In the genomic region with DNA sequence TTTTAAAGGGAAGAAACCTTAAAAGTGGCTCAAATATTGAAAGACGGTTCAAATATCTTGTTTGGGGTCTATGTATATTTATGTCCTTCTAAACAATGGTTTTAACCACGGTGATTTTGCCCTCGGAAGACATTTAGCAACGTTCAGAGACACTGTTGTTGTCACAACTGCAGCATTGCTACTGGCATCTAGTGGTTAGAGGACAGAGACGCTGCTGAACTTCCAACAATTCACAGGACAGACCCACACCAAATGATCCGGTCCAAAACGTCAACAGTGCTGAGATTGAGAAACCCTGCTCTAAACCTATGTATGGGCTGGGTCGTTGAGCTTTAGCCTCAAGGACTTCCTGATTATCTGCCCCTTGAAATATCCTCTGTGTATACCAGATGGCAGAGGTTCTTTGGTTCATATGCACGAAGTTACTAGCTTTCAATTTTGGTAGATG, we compare ENCODE assay signal across 8 cellular contexts. TPM values are rescaled to one million over a fixed set of nuclear protein-coding genes. Genes with fewer than 3 reads are reported as not detected.
DNase-seq lines count a peak whose midpoint lies in the region; ATAC-seq and TF ChIP-seq lines count a peak whose summit lies in the region.

No MANE protein-coding gene starts in this region.

- H2BK20ac ChIP-seq in IMR-90 (ENCODE audit: low read depth, low read length): no peak overlapping the region

- H3K14ac ChIP-seq in IMR-90 (replicated peaks; ENCODE audit: low read depth, low read length): 0 out of 2 replicates have a peak overlapping the region, but pooled peaks have one; percentile 41

- no peak overlapping the region for H3K56ac ChIP-seq in IMR-90 (ENCODE audit: extremely low read depth, insufficient read depth, low read length)

- H3K27ac ChIP-seq in IMR-90 (ENCODE audit: insufficient read depth, low read length): no peak overlapping the region

- intact Hi-C loops in IMR-90 (cut with micrococcal nuclease): loop anchor here (1.0 kb wide), 2 partner anchors 50 to 101 kb away; a partner anchor contains a TSS
- intact Hi-C loops in activated B cell treated with CpG ODN at 0.5 μM for 24 hours (cut with micrococcal nuclease): loop anchor here (5.0 kb wide), 3 partner anchors 231 to 659 kb away; a partner anchor contains a TSS

- dilution Hi-C loops in IMR-90 (cut with HindIII; ENCODE audit: low sequenced_read_pairs, unreplicated experiment): no loop called here

- WGBS in IMR-90 (ENCODE audit: extremely low coverage in 2 of 2, insufficient read length in 1 of 2), 2 experiments: no CpG with 5 or more reads among the region's 9 CpGs

- H4K5ac ChIP-seq in IMR-90 (ENCODE audit: low read depth, low read length): no peak overlapping the region

- POLR2A ChIA-PET in IMR-90 (lab: Charles Lee; ENCODE audit: unreplicated experiment) (no interaction called here), activated B cell treated with CpG ODN at 0.5 μM for 24 hours (lab: Charles Lee) (interaction anchor here (0.7 to 2.1 kb wide), 3 partner anchors 309 to 828 kb away, joined by 4 to 8 read pairs (median 5); no protein-coding TSS in a partner anchor)

- H2BK15ac ChIP-seq in IMR-90 (ENCODE audit: low read depth, low read length): no peak overlapping the region

- CTCF ChIA-PET in IMR-90 (lab: Yijun Ruan, JAX): interaction anchor here (0.6 to 2.1 kb wide), 8 partner anchors 8 to 1091 kb away, joined by 3 to 15 read pairs (median 5); no protein-coding TSS in a partner anchor
- CTCF ChIA-PET in activated B cell treated with CpG ODN at 0.5 μM for 24 hours (lab: Charles Lee): interaction anchor here (1.1 to 1.9 kb wide), 3 partner anchors 100 to 260 kb away, joined by 3 to 8 read pairs (median 3); no protein-coding TSS in a partner anchor

- no peak overlapping the region for H3K18ac ChIP-seq in IMR-90 (ENCODE audit: low read depth, low read length)

- H3K36me3 Mint-ChIP-seq in activated B cell treated with CpG ODN at 0.5 μM for 24 hours (ENCODE audit: low read depth) (peaks cover 42% of the 10 kb centered on the region), neural crest cell (ENCODE audit: low read depth) (peaks cover 7% of the 10 kb centered on the region)

- H4K20me1 ChIP-seq in IMR-90 (ENCODE audit: insufficient read depth, low read length): no peaks in the 10 kb centered on the region

- H3K4me1 Mint-ChIP-seq in activated B cell treated with CpG ODN at 0.5 μM for 24 hours (peaks cover 25% of the 10 kb centered on the region), neural crest cell (peaks cover 30% of the 10 kb centered on the region)

- TF ChIP-seq POLR2A in IMR-90 (IDR thresholded peaks at IDR 0.05; ENCODE audit: low read depth, low read length): no peak

- peak overlapping the region; percentile 76 for H2AFZ ChIP-seq in IMR-90 (replicated peaks; ENCODE audit: low read length, poor library complexity)

- no peaks in the 10 kb centered on the region for H3K9me3 ChIP-seq in IMR-90 (ENCODE audit: control insufficient read depth, insufficient read depth, low read length)

- peak overlapping the region; percentile 69 for H3K4me2 ChIP-seq in IMR-90 (ENCODE audit: low read depth, low read length)

- H3K4me3 ChIP-seq in IMR-90 (ENCODE audit: insufficient read depth, low read depth, low read length): peak overlapping the region; percentile 22; the same call in 1 of the 2 replicates
- peak overlapping the region; percentile 30 for H3K4me3 ChIP-seq in fibroblast of mammary gland (ENCODE audit: control insufficient read depth, low read depth, low read length)

- H2AK5ac ChIP-seq in IMR-90 (ENCODE audit: low read depth, low read length): no peak overlapping the region

- H3K27me3 Mint-ChIP-seq in activated B cell treated with CpG ODN at 0.5 μM for 24 hours (no peaks in the 10 kb centered on the region), neural crest cell (ENCODE audit: low read depth) (no peaks in the 10 kb centered on the region)

- peak overlapping the region; percentile 57; the same call in 1 of the 2 replicates for H3K23ac ChIP-seq in IMR-90 (ENCODE audit: low read depth, low read length)

- H3K79me1 ChIP-seq in IMR-90 (ENCODE audit: low read depth in 1 of 2, low read length in 2 of 2): 0 out of 4 replicates have a peak, but pooled peaks cover 0 to 8% of the 10 kb centered on the region in 2 experiments

- H3K9me3 Mint-ChIP-seq in activated B cell treated with CpG ODN at 0.5 μM for 24 hours (no peaks in the 10 kb centered on the region), neural crest cell (no peaks in the 10 kb centered on the region)

- no TSS peak for BruUV-seq in IMR-90 (replicated peaks; lab: Mats Ljungman, UMichigan)

- no peak overlapping the region for H2AK9ac ChIP-seq in IMR-90 (replicated peaks; ENCODE audit: low read depth, low read length, poor library complexity)

- peaks cover 3% of the 10 kb centered on the region; the same call in 1 of the 2 replicates for H3K9me1 ChIP-seq in IMR-90 (ENCODE audit: insufficient read depth, low read length)

- H3K4ac ChIP-seq in IMR-90 (ENCODE audit: low read depth, low read length): no peak overlapping the region

- H3K4me3 Mint-ChIP-seq in activated B cell treated with CpG ODN at 0.5 μM for 24 hours (peak overlapping the region; percentile 95), neural crest cell (peak overlapping the region; percentile 96)

- TF ChIP-seq CTCF in IMR-90 (conservative IDR thresholded peaks at IDR 0.05; ENCODE audit: low read depth, low read length) (peak; percentile 51), activated B cell treated with CpG ODN at 0.5 μM for 24 hours (IDR thresholded peaks at IDR 0.05) (no peak), fibroblast of mammary gland (conservative IDR thresholded peaks at IDR 0.05; ENCODE audit: control insufficient read depth, insufficient read depth, low read depth, low read length) (peak; percentile 67), neural crest cell (conservative IDR thresholded peaks at IDR 0.05) (peak; percentile 43)

- peaks cover 9% of the 10 kb centered on the region for H3K36me3 ChIP-seq in IMR-90 (ENCODE audit: control insufficient read depth, insufficient read depth, low read length)

- peak overlapping the region; percentile 4; the same call in 1 of the 2 replicates for H3K9ac ChIP-seq in IMR-90 (ENCODE audit: low read depth, low read length)

- ATAC-seq in IMR-90 (ENCODE audit: low read depth) (peak; percentile 57), activated B cell treated with CpG ODN at 0.5 μM for 24 hours (ENCODE audit: low read depth) (no peak), GM21360 (IDR thresholded peaks at IDR 0.05; ENCODE audit: unreplicated experiment) (no peak)

- H4K8ac ChIP-seq in IMR-90 (ENCODE audit: low read depth in 2 of 2, low read length in 2 of 2): peak overlapping the region in 1 of 2 experiments; percentile 14; a peak in 1 of 4 replicates

- DNase-seq in SIG-M5 treated with dmso at 0.1 percent for 504 hours (lab: John Stamatoyannopoulos, UW; ENCODE audit: unreplicated experiment): peak; percentile 68
- DNase-seq in SIG-M5 (lab: John Stamatoyannopoulos, UW): no peak
- peak; percentile 34 for DNase-seq in IMR-90
- no peak for DNase-seq in activated B cell treated with CpG ODN at 0.5 μM for 24 hours
- DNase-seq in fibroblast of mammary gland (ENCODE audit: low read depth): peak; percentile 52
- DNase-seq in neural crest cell (ENCODE audit: low read depth, low spot score): no peak
- no peak for DNase-seq in activated CD8-positive, alpha-beta memory T cell treated with anti-CD3 and anti-CD28 coated beads, Interleukin-2, amount 50 U/mL, for 4 hours

- no peaks in the 10 kb centered on the region for H3K4me1 ChIP-seq in IMR-90 (ENCODE audit: control insufficient read depth, insufficient read depth, low read length)

- H4K91ac ChIP-seq in IMR-90 (ENCODE audit: insufficient read depth, low read depth, low read length): peak overlapping the region; percentile 25; the same call in 1 of the 2 replicates

- H2BK120ac ChIP-seq in IMR-90 (ENCODE audit: low read depth, low read length): no peak overlapping the region

- in situ Hi-C loops in IMR-90 (cut with MboI; ENCODE audit: low sequenced_read_pairs): no loop called here

- H3K27ac Mint-ChIP-seq in activated B cell treated with CpG ODN at 0.5 μM for 24 hours: no peak overlapping the region
- H3K27ac Mint-ChIP-seq in neural crest cell (ENCODE audit: unreplicated experiment): peak overlapping the region; percentile 44

- H2BK5ac ChIP-seq in IMR-90 (ENCODE audit: low read depth, low read length, poor library complexity, severe bottlenecking): no peak overlapping the region

- TF ChIP-seq RAD21 in IMR-90 (IDR thresholded peaks at IDR 0.05; ENCODE audit: low read length): peak; percentile 57

- H3K27me3 ChIP-seq in IMR-90 (ENCODE audit: control insufficient read depth, insufficient read depth, low read length): no peaks in the 10 kb centered on the region

TF ChIP-seq in IMR-90, 13 proteins besides CTCF, POLR2A, EP300 and RAD21:
- TF ChIP-seq SMC3 (IDR thresholded peaks at IDR 0.05; ENCODE audit: low read depth, low read length) (peak; percentile 41), CHD1 (IDR thresholded peaks at IDR 0.05; ENCODE audit: low read depth, low read length) (no peak)

RNA-seq across cellular contexts. Expression of a gene that starts 1.7 kb away (rescaled TPM):
- total RNA-seq in IMR-90 (2012; rRNA removed): 3.6 and 4.1 TPM in 2 replicates
- 8.4 and 10.0 TPM in 2 replicates for polyA plus RNA-seq in IMR-90 (2012; rRNA removed)
- polyA plus RNA-seq in IMR-90 (2012; cell fraction: cytosol; rRNA removed): 5.4 and 7.7 TPM in 2 replicates
- polyA plus RNA-seq in IMR-90 (2012; cell fraction: nucleus; rRNA removed; ENCODE audit: low replicate concordance): 23.8 and 32.6 TPM in 2 replicates
- 14.9 and 17.9 TPM in 2 replicates for total RNA-seq in activated B cell treated with CpG ODN at 0.5 μM for 24 hours
- 37.2 and 38.8 TPM in 2 replicates for total RNA-seq in neural crest cell

RNA-seq across cellular contexts. Expression of a gene that starts 15.2 kb away (rescaled TPM):
- total RNA-seq in IMR-90 (2012; rRNA removed): not detected in 2 replicates
- polyA plus RNA-seq in IMR-90 (2012; rRNA removed): not detected in 2 replicates
- not detected in 2 replicates for polyA plus RNA-seq in IMR-90 (2012; cell fraction: cytosol; rRNA removed)
- polyA plus RNA-seq in IMR-90 (2012; cell fraction: nucleus; rRNA removed; ENCODE audit: low replicate concordance): not detected in 2 replicates
- total RNA-seq in activated B cell treated with CpG ODN at 0.5 μM for 24 hours: not detected in 2 replicates
- not detected in 2 replicates for total RNA-seq in neural crest cell

RNA-seq across cellular contexts. Expression of a gene that starts 49.7 kb away (rescaled TPM):
- total RNA-seq in IMR-90 (2012; rRNA removed): 1.9 and 2.0 TPM in 2 replicates
- polyA plus RNA-seq in IMR-90 (2012; rRNA removed): 9.5 and 9.6 TPM in 2 replicates
- 5.5 TPM in 2 replicates for polyA plus RNA-seq in IMR-90 (2012; cell fraction: cytosol; rRNA removed)
- 22.8 and 31.0 TPM in 2 replicates for polyA plus RNA-seq in IMR-90 (2012; cell fraction: nucleus; rRNA removed; ENCODE audit: low replicate concordance)
- 1.0 TPM in 2 replicates for total RNA-seq in activated B cell treated with CpG ODN at 0.5 μM for 24 hours
- 68.1 and 72.0 TPM in 2 replicates for total RNA-seq in neural crest cell

Comparison
In these comparisons a context has a peak if more than half of its experiments do, and no peak if none do; other contexts are left out.
1. DNase-seq: peak in SIG-M5 treated with dmso at 0.1 percent for 504 hours (single experiment), IMR-90 (single experiment) and fibroblast of mammary gland (single experiment); none in SIG-M5 (single experiment), activated B cell treated with CpG ODN at 0.5 μM for 24 hours (single experiment), neural crest cell (single experiment) and activated CD8-positive, alpha-beta memory T cell treated with anti-CD3 and anti-CD28 coated beads, Interleukin-2, amount 50 U/mL, for 4 hours (single experiment).
2. RNA of a gene that starts 49.7 kb away (total RNA-seq): 68.1 to 72.0 TPM in neural crest cell; 1.9 to 2.0 TPM in IMR-90 and 1.0 TPM in activated B cell treated with CpG ODN at 0.5 μM for 24 hours; every median in the first group is over 10 times any median in the second.